In genomic region chr19:8506402-8506957, GRCh38 we compare ENCODE assay signal across 8 cellular contexts. TPM values are rescaled to one million over a fixed set of nuclear protein-coding genes. Genes with fewer than 3 reads are reported as not detected.
DNase-seq lines count a peak whose midpoint lies in the region; ATAC-seq and TF ChIP-seq lines count a peak whose summit lies in the region.

No MANE protein-coding gene starts in this region.

- H3K27me3 Mint-ChIP-seq in glutamatergic neuron (ENCODE audit: unreplicated experiment), result peaks cover 2% of the 10 kb centered on the region

- H3K9me3 Mint-ChIP-seq in glutamatergic neuron (ENCODE audit: unreplicated experiment), result no peaks in the 10 kb centered on the region

- H3K4me1 ChIP-seq in skeletal muscle satellite cell (ENCODE audit: control insufficient read depth, insufficient read depth, low read length), result peaks cover 3% of the 10 kb centered on the region

- ATAC-seq in SK-N-SH treated with all-trans-retinoic acid at 6 μM for 48 hours, result peak; percentile 70
- ATAC-seq in HG03354 (IDR thresholded peaks at IDR 0.05; ENCODE audit: poor library complexity, severe bottlenecking, unreplicated experiment), result no peak
- ATAC-seq in GM19035 (IDR thresholded peaks at IDR 0.05; ENCODE audit: unreplicated experiment), result no peak

- no peaks in the 10 kb centered on the region for H3K36me3 Mint-ChIP-seq in glutamatergic neuron (ENCODE audit: unreplicated experiment)

- no peaks in the 10 kb centered on the region for H3K9me3 ChIP-seq in skeletal muscle satellite cell (replicated peaks; ENCODE audit: low read length)

- H3K4me2 ChIP-seq in skeletal muscle satellite cell (ENCODE audit: low read length), result peak overlapping the region; percentile 95

- peak; percentile 39 for TF ChIP-seq CTCF in glutamatergic neuron (IDR thresholded peaks at IDR 0.05; ENCODE audit: partially characterized antibody, unreplicated experiment)

- H3K27ac Mint-ChIP-seq in glutamatergic neuron (ENCODE audit: unreplicated experiment), result peak overlapping the region; percentile 72

- H3K4me3 Mint-ChIP-seq in glutamatergic neuron (ENCODE audit: unreplicated experiment), result peak overlapping the region; percentile 76

- no peaks in the 10 kb centered on the region for H3K27me3 ChIP-seq in skeletal muscle satellite cell (ENCODE audit: control insufficient read depth, insufficient read depth, low read length)

- peak overlapping the region; percentile 71 for H3K4me3 ChIP-seq in skeletal muscle satellite cell (ENCODE audit: low read length)

- H3K36me3 ChIP-seq in skeletal muscle satellite cell (ENCODE audit: insufficient read depth, low read length), result no peaks in the 10 kb centered on the region

- peaks cover 3% of the 10 kb centered on the region for H3K4me1 Mint-ChIP-seq in glutamatergic neuron (ENCODE audit: low read depth, unreplicated experiment)

- no peak overlapping the region for H3K9ac ChIP-seq in skeletal muscle satellite cell (ENCODE audit: low read depth, low read length)

- DNase-seq in SHP77 (lab: John Stamatoyannopoulos, UW) (peak; percentile 36 to 44), SHP77 treated with DMSO at 0.1 percent for 48 hours (lab: John Stamatoyannopoulos, UW) (no peak), glutamatergic neuron (no peak), retina (no peak)

TF ChIP-seq in SK-N-SH treated with all-trans-retinoic acid at 6 μM for 48 hours, 23 proteins besides CTCF, POLR2A, EP300 and RAD21:
- TF ChIP-seq CSDC2 (CRISPR knock-in tag; IDR thresholded peaks at IDR 0.05) (no peak), GLIS3 (CRISPR knock-in tag; IDR thresholded peaks at IDR 0.05) (no peak), OSR1 (CRISPR knock-in tag; IDR thresholded peaks at IDR 0.05) (no peak), ISL1 (CRISPR knock-in tag; IDR thresholded peaks at IDR 0.05) (no peak), TSHZ2 (CRISPR knock-in tag; IDR thresholded peaks at IDR 0.05) (no peak), ZC3H10 (CRISPR knock-in tag; IDR thresholded peaks at IDR 0.05) (no peak), RARB (CRISPR knock-in tag; IDR thresholded peaks at IDR 0.05) (no peak), ESRRG (CRISPR knock-in tag; IDR thresholded peaks at IDR 0.05) (no peak), TOX (CRISPR knock-in tag; IDR thresholded peaks at IDR 0.05; ENCODE audit: borderline replicate concordance) (no peak), ZNF565 (CRISPR knock-in tag; conservative IDR thresholded peaks at IDR 0.05; ENCODE audit: low read depth) (no peak), ZFP3 (CRISPR knock-in tag; IDR thresholded peaks at IDR 0.05) (no peak), ZNF70 (CRISPR knock-in tag; IDR thresholded peaks at IDR 0.05) (no peak), PPARA (CRISPR knock-in tag; IDR thresholded peaks at IDR 0.05; ENCODE audit: borderline replicate concordance) (no peak), BACH2 (CRISPR knock-in tag; IDR thresholded peaks at IDR 0.05; ENCODE audit: borderline replicate concordance) (no peak), ZFP30 (CRISPR knock-in tag; IDR thresholded peaks at IDR 0.05) (no peak), ZNF8 (CRISPR knock-in tag; IDR thresholded peaks at IDR 0.05) (no peak), TCF4 (CRISPR knock-in tag; IDR thresholded peaks at IDR 0.05; ENCODE audit: borderline replicate concordance) (no peak)
- TF ChIP-seq, protein P1, sequence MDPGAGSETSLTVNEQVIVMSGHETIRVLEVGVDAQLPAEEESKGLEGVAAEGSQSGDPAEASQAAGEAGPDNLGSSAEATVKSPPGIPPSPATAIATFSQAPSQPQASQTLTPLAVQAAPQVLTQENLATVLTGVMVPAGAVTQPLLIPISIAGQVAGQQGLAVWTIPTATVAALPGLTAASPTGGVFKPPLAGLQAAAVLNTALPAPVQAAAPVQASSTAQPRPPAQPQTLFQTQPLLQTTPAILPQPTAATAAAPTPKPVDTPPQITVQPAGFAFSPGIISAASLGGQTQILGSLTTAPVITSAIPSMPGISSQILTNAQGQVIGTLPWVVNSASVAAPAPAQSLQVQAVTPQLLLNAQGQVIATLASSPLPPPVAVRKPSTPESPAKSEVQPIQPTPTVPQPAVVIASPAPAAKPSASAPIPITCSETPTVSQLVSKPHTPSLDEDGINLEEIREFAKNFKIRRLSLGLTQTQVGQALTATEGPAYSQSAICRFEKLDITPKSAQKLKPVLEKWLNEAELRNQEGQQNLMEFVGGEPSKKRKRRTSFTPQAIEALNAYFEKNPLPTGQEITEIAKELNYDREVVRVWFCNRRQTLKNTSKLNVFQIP (CRISPR knock-in tag; IDR thresholded peaks at IDR 0.05; ENCODE audit: borderline replicate concordance, low read depth), result no peak
- TF ChIP-seq, protein P2, sequence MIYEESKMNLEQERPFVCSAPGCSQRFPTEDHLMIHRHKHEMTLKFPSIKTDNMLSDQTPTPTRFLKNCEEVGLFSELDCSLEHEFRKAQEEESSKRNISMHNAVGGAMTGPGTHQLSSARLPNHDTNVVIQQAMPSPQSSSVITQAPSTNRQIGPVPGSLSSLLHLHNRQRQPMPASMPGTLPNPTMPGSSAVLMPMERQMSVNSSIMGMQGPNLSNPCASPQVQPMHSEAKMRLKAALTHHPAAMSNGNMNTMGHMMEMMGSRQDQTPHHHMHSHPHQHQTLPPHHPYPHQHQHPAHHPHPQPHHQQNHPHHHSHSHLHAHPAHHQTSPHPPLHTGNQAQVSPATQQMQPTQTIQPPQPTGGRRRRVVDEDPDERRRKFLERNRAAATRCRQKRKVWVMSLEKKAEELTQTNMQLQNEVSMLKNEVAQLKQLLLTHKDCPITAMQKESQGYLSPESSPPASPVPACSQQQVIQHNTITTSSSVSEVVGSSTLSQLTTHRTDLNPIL (CRISPR knock-in tag; IDR thresholded peaks at IDR 0.05; ENCODE audit: low read depth), result no peak

RNA-seq across cellular contexts. Expression of gene PRAM1, which starts 4.0 kb away (rescaled TPM):
- total RNA-seq in glutamatergic neuron (ENCODE audit: unreplicated experiment), result 0.49 TPM
- total RNA-seq in skeletal muscle satellite cell (2012; rRNA removed), result not detected in 2 replicates

RNA-seq across cellular contexts. Expression of gene ZNF414, which starts 7.5 kb away (rescaled TPM):
- 27.2 TPM for total RNA-seq in glutamatergic neuron (ENCODE audit: unreplicated experiment)
- 3.3 and 5.3 TPM in 2 replicates for total RNA-seq in skeletal muscle satellite cell (2012; rRNA removed)

Comparison
In these comparisons a context has a peak if more than half of its experiments do, and no peak if none do; other contexts are left out.
1. DNase-seq: peak in SHP77 (2 of 2); none in SHP77 treated with DMSO at 0.1 percent for 48 hours (single experiment), glutamatergic neuron (single experiment) and retina (single experiment).